In the genomic region with DNA sequence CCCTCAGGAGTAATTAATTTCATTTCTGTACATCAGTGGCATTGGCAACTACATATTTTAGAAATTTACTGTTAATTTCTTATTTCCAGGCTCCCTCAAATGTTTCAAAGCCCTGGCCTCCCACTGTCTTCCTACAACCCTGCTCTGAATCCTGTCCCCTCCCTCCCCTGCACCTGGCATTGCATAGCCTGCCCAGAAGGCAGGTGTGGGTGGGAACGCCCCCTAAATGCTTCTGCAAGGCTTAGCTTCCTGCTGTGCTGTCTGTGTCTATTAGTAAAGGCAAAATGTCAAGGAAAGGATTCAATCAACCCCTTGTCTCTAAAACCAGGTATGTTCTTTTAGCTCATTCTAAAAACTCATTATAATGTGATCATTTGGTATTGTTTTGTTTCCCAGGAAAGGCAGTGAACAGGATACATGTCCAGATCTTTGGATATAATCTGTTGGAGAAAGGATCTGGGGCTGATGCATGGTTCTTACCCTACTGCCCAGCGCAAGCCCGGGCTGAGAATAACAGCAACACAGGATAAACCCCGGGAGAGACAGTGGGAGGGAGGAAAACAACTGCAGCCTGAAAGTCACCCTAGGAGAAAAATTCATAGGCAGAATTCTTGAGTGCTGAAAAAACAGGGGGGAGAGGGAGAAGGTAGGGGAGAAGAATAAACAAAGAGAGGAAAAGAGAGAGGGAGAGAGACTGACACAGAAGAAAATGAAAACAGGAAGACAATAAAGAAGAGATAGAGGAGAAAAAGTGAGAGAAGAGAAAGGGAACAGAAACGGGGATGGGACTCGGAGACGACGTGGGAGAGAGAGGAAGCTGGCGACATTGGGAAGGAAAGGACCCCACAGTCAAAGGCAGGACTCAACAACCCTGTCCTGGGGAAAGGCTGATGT, we compare ENCODE assay signal across 8 cellular contexts. TPM values are rescaled to one million over a fixed set of nuclear protein-coding genes. Genes with fewer than 3 reads are reported as not detected.
DNase-seq lines count a peak whose midpoint lies in the region; ATAC-seq, FAIRE-seq and TF ChIP-seq lines count a peak whose summit lies in the region.

No MANE protein-coding gene starts in this region.

- no peak overlapping the region for H3K14ac ChIP-seq in mesenchymal stem cell (ENCODE audit: low read length in 2 of 2)

- H3K27me3 ChIP-seq in K562 (ENCODE audit: control insufficient read depth in 2 of 2, insufficient read depth in 2 of 2, low read length in 2 of 2) (peaks cover 20 to 42% of the 10 kb centered on the region in 2 experiments), mesenchymal stem cell (ENCODE audit: control insufficient read depth in 1 of 2, insufficient read depth in 1 of 2, low read length in 2 of 2) (peaks cover 0 to 46% of the 10 kb centered on the region in 2 experiments), vagina (no peaks in the 10 kb centered on the region)

- no peak overlapping the region for H2BK120ac ChIP-seq in mesenchymal stem cell (ENCODE audit: low read depth, low read length)

- TF ChIP-seq POLR2A in K562 (conservative IDR thresholded peaks at IDR 0.05) (no peak), vagina (IDR thresholded peaks at IDR 0.05) (no peak)

- H3K4me3 ChIP-seq in K562 (peak overlapping the region; percentile 59), mesenchymal stem cell (ENCODE audit: insufficient read depth in 1 of 2, low read depth in 1 of 2, low read length in 2 of 2) (peak overlapping the region; percentile 80 to 81), vagina (peak overlapping the region; percentile 67 to 79)

- H4K20me1 ChIP-seq in K562 (replicated peaks; ENCODE audit: control insufficient read depth, insufficient read depth, low read length) = 0 out of 2 replicates have a peak, but pooled peaks cover 4% of the 10 kb centered on the region

- WGBS in K562 (ENCODE audit: insufficient coverage, low coverage, missing lambda C conversion rate) = 13% methylated on average over 9 of the region's 9 CpGs
- WGBS in mesenchymal stem cell = 7% methylated on average over 8 of the region's 9 CpGs

- H3K9me3 ChIP-seq in K562 (replicated peaks; ENCODE audit: control insufficient read depth, insufficient read depth, low read depth, low read length) (no peaks in the 10 kb centered on the region; the same call in 1 of the 2 replicates), mesenchymal stem cell (ENCODE audit: control insufficient read depth, low read length) (no peaks in the 10 kb centered on the region), vagina (no peaks in the 10 kb centered on the region)

- in situ Hi-C loops in K562 (cut with MboI) = loop anchor here (5.0 kb wide), 2 partner anchors 1101 to 1276 kb away; no protein-coding TSS in a partner anchor

- no peaks in the 10 kb centered on the region for H3K9me1 ChIP-seq in K562 (ENCODE audit: control insufficient read depth, insufficient read depth, low read length)

- BruUV-seq in K562 (replicated peaks; lab: Mats Ljungman, UMichigan) = no TSS peak

- no peak overlapping the region for H4K91ac ChIP-seq in mesenchymal stem cell (ENCODE audit: low read length)

- peak overlapping the region in 1 of 2 experiments; percentile 73; a peak in 2 of 4 replicates for H3K9ac ChIP-seq in K562 (ENCODE audit: insufficient read depth in 1 of 2, low read depth in 2 of 2, low read length in 2 of 2)
- H3K9ac ChIP-seq in mesenchymal stem cell (ENCODE audit: low read length) = peak overlapping the region; percentile 80

- H2BK12ac ChIP-seq in mesenchymal stem cell (ENCODE audit: low read length in 2 of 2) = no peak overlapping the region

- H4K8ac ChIP-seq in mesenchymal stem cell (ENCODE audit: low read length) = no peak overlapping the region

- no peak for TF ChIP-seq RAD21 in K562 (CRISPR knock-in tag; conservative IDR thresholded peaks at IDR 0.05 in 1 of 2, IDR thresholded peaks at IDR 0.05 in 1 of 2)

- H2AFZ ChIP-seq in K562 (ENCODE audit: low read depth, low read length) (peak overlapping the region; percentile 92), mesenchymal stem cell (ENCODE audit: low read depth, low read length) (peak overlapping the region; percentile 75)

- ATAC-seq in K562 (no peak), GM21717 (IDR thresholded peaks at IDR 0.05; ENCODE audit: unreplicated experiment) (no peak)

- no peak overlapping the region for H2BK5ac ChIP-seq in mesenchymal stem cell (ENCODE audit: low read depth, low read length, poor library complexity, severe bottlenecking)

- intact Hi-C loops in K562 (cut with micrococcal nuclease) = no loop called here
- intact Hi-C loops in vagina (cut with DNase I) = loop anchor here (5.0 kb wide), 1 partner anchor 1101 kb away; no protein-coding TSS in a partner anchor

- no peak overlapping the region for H3K27ac ChIP-seq in K562 (ENCODE audit: extremely low read depth, low read depth, low read length)
- no peak overlapping the region for H3K27ac ChIP-seq in mesenchymal stem cell (ENCODE audit: low read length, poor library complexity, severe bottlenecking)
- no peak overlapping the region for H3K27ac ChIP-seq in vagina

- no peak overlapping the region for H2AK5ac ChIP-seq in mesenchymal stem cell (ENCODE audit: low read length, severe bottlenecking)

- H3K79me1 ChIP-seq in mesenchymal stem cell (replicated peaks; ENCODE audit: low read length, poor library complexity, severe bottlenecking) = no peaks in the 10 kb centered on the region

- CTCF ChIA-PET in K562 (lab: Yijun Ruan, JAX; ENCODE audit: low intra/inter-chr PET ratio) = no interaction called here

- TF ChIP-seq CTCF in K562 (IDR thresholded peaks at IDR 0.05 in 2 of 3, conservative IDR thresholded peaks at IDR 0.05 in 1 of 3; ENCODE audit: insufficient read depth in 2 of 3, low read depth in 1 of 3, low read length in 3 of 3) = no peak
- no peak for TF ChIP-seq CTCF in vagina (IDR thresholded peaks at IDR 0.05)

- FAIRE-seq in K562 (lab: Jason Lieb, UNC) = no peak

- H3K79me2 ChIP-seq in K562 (ENCODE audit: control insufficient read depth, insufficient read depth, low read length) = no peaks in the 10 kb centered on the region

- POLR2A ChIA-PET in K562 (lab: Yijun Ruan, JAX) = interaction anchor here (0.8 to 1.6 kb wide), 3 partner anchors 10 to 15 kb away, joined by 3 to 4 read pairs (median 3); no protein-coding TSS in a partner anchor

- H3K36me3 ChIP-seq in K562 (ENCODE audit: control insufficient read depth, insufficient read depth, low read length) (no peaks in the 10 kb centered on the region), mesenchymal stem cell (ENCODE audit: control insufficient read depth in 1 of 2, insufficient read depth in 2 of 2, low read depth in 1 of 2, low read length in 2 of 2) (no peaks in the 10 kb centered on the region), vagina (no peaks in the 10 kb centered on the region)

- H3K4me2 ChIP-seq in K562 (ENCODE audit: insufficient read depth, low read length) (peak overlapping the region; percentile 81), mesenchymal stem cell (ENCODE audit: low read length, poor library complexity, severe bottlenecking) (peak overlapping the region; percentile 97)

- no peak overlapping the region for H3K23ac ChIP-seq in mesenchymal stem cell (ENCODE audit: low read length in 2 of 2)

- H2BK15ac ChIP-seq in mesenchymal stem cell (ENCODE audit: low read depth, poor library complexity, severe bottlenecking) = no peak overlapping the region

- H3K18ac ChIP-seq in mesenchymal stem cell (ENCODE audit: low read depth in 1 of 2, low read length in 2 of 2) = no peak overlapping the region

- DNase-seq in ELF-1 (ENCODE audit: low read depth, low spot score) (peak; percentile 37), NCI-H146 (lab: John Stamatoyannopoulos, UW) (peak; percentile 93), K562 (ENCODE audit: extremely low read depth in 1 of 4, low spot score in 3 of 4) (no peak), mesenchymal stem cell (peak; percentile 9), vagina (ENCODE audit: extremely low spot score in 2 of 2) (peak in 1 of 2 donors; percentile 42), cortex of kidney (lab: John Stamatoyannopoulos, UW) (no peak), ecto neural progenitor cell (ENCODE audit: low spot score) (no peak)

- no peak overlapping the region for H3K4ac ChIP-seq in mesenchymal stem cell (ENCODE audit: low read depth in 1 of 2, low read length in 2 of 2)

- peaks cover 0 to 14% of the 10 kb centered on the region in 2 experiments; a peak in 3 of 5 replicates for H3K4me1 ChIP-seq in K562 (replicated peaks in 1 of 2; ENCODE audit: control insufficient read depth in 2 of 2, insufficient read depth in 2 of 2, low read length in 2 of 2)
- H3K4me1 ChIP-seq in mesenchymal stem cell (ENCODE audit: control insufficient read depth, insufficient read depth, low read depth, low read length) = peaks cover 2% of the 10 kb centered on the region
- peaks cover 6% of the 10 kb centered on the region for H3K4me1 ChIP-seq in vagina

- no peak for TF ChIP-seq EP300 in K562 (IDR thresholded peaks at IDR 0.05; ENCODE audit: low read length)

RNA-seq across cellular contexts. Expression of a gene that starts 0.6 kb away (rescaled TPM):
- total RNA-seq in K562 (2011; cell fraction: chromatin; rRNA removed; ENCODE audit: low replicate concordance) = 0.30 TPM in 1 of 2 replicates, not detected in the other
- total RNA-seq in K562 (2011; cell fraction: nucleolus; rRNA removed) = 0.13 and 0.33 TPM in 2 replicates
- not detected in 2 replicates for total RNA-seq in K562 (2011; cell fraction: nucleoplasm; rRNA removed)
- not detected in 2 replicates for total RNA-seq in K562 (2014; rRNA removed)
- not detected in 2 replicates for total RNA-seq in K562 (2014; rRNA removed; fragmentation: Illumina TruSeq; extraction: Trizol)
- 0.04 TPM in 1 of 2 replicates, not detected in the other for total RNA-seq in K562 (2015; rRNA removed; fragmentation: Illumina TruSeq; extraction: Trizol)
- total RNA-seq in K562 (2021) = 0.07 and 0.11 TPM in 2 replicates
- 0.04 and 0.08 TPM in 2 replicates for polyA plus RNA-seq in K562 (2011; rRNA removed)
- polyA plus RNA-seq in K562 (2011; cell fraction: cytosol; rRNA removed) = 0.01 and 0.15 TPM in 2 replicates
- 0.13 TPM in 1 of 2 replicates, not detected in the other for polyA plus RNA-seq in K562 (2011; cell fraction: nucleus; rRNA removed)
- 0.05 TPM in 1 of 2 replicates, not detected in the other for polyA plus RNA-seq in K562 (2012)
- polyA plus RNA-seq in K562 (2014; fragmentation: Illumina TruSeq; extraction: Trizol) = 0.09 TPM in 1 of 2 replicates, not detected in the other
- polyA plus RNA-seq in K562 (2014; fragmentation: Nextera tagmentation; extraction: Ambion mirVana) = under 1 TPM in 1 of 2 experiments, not detected in 1; 0.03 TPM
- polyA plus RNA-seq in K562 (2014; rRNA removed) = 0.04 TPM in 1 of 2 replicates, not detected in the other
- polyA minus RNA-seq in K562 (2011; rRNA and poly(A)+ RNA removed) = 0.14 TPM in 1 of 2 replicates, not detected in the other
- polyA minus RNA-seq in K562 (2011; cell fraction: cytosol; rRNA and poly(A)+ RNA removed) = not detected in 2 replicates
- 0.11 and 0.13 TPM in 2 replicates for polyA minus RNA-seq in K562 (2011; cell fraction: nucleus; rRNA and poly(A)+ RNA removed)
- polyA plus RNA-seq in mesenchymal stem cell (2013, experiment 1 of 2) = 0.17 TPM
- polyA plus RNA-seq in mesenchymal stem cell (2013, experiment 2 of 2) = 0.16 TPM
- not detected for total RNA-seq in vagina

RNA-seq across cellular contexts. Expression of a gene that starts 35.3 kb away (rescaled TPM):
- not detected in 2 replicates for total RNA-seq in K562 (2011; cell fraction: chromatin; rRNA removed; ENCODE audit: low replicate concordance)
- not detected in 2 replicates for total RNA-seq in K562 (2011; cell fraction: nucleolus; rRNA removed)
- not detected in 2 replicates for total RNA-seq in K562 (2011; cell fraction: nucleoplasm; rRNA removed)
- total RNA-seq in K562 (2014; rRNA removed) (not detected in 2 replicates), K562 (2014; rRNA removed; fragmentation: Illumina TruSeq; extraction: Trizol) (not detected in 2 replicates), K562 (2015; rRNA removed; fragmentation: Illumina TruSeq; extraction: Trizol) (not detected in 2 replicates), K562 (2021) (not detected in 2 replicates), vagina (not detected)
- polyA plus RNA-seq in K562 (2011; rRNA removed) (not detected in 2 replicates), K562 (2014; fragmentation: Illumina TruSeq; extraction: Trizol) (not detected in 2 replicates), K562 (2014; fragmentation: Nextera tagmentation; extraction: Ambion mirVana) (not detected), K562 (2014; rRNA removed) (not detected in 2 replicates)
- polyA plus RNA-seq in K562 (2011; cell fraction: cytosol; rRNA removed) = not detected in 2 replicates
- polyA plus RNA-seq in K562 (2011; cell fraction: nucleus; rRNA removed) = not detected in 2 replicates
- polyA plus RNA-seq in K562 (2012) = not detected in 2 replicates
- not detected in 2 replicates for polyA minus RNA-seq in K562 (2011; rRNA and poly(A)+ RNA removed)
- polyA minus RNA-seq in K562 (2011; cell fraction: cytosol; rRNA and poly(A)+ RNA removed) = not detected in 2 replicates
- not detected in 2 replicates for polyA minus RNA-seq in K562 (2011; cell fraction: nucleus; rRNA and poly(A)+ RNA removed)
- 0.01 TPM for polyA plus RNA-seq in mesenchymal stem cell (2013, experiment 1 of 2)
- 0.01 TPM for polyA plus RNA-seq in mesenchymal stem cell (2013, experiment 2 of 2)

Comparison
In these comparisons a context has a peak if more than half of its experiments do, and no peak if none do; other contexts are left out.
1. DNase-seq: peak in ELF-1 (single experiment), NCI-H146 (single experiment) and mesenchymal stem cell (single experiment); none in K562 (0 of 4), cortex of kidney (single experiment) and ecto neural progenitor cell (single experiment).
2. Peak in every context shown above with its lines, with median percentiles within 50 percentile points of each other: H3K4me3 ChIP-seq.